8 cellular contexts compared by ENCODE assay signal in genomic region chr19:39434123-39435076, GRCh38. TPM values are rescaled to one million over a fixed set of nuclear protein-coding genes. Genes with fewer than 3 reads are reported as not detected.
DNase-seq lines count a peak whose midpoint lies in the region; ATAC-seq lines count a peak whose summit lies in the region.

No MANE protein-coding gene starts in this region.

- peak overlapping the region; percentile 93 to 98 (median 96) for H3K4me3 ChIP-seq in subcutaneous abdominal adipose tissue (ENCODE audit: low read depth in 1 of 5, low read length in 5 of 5)

- H3K4me3 Mint-ChIP-seq in activated CD4-positive, alpha-beta T cell treated with anti-CD3 and anti-CD28 coated beads for 36 hours = peak overlapping the region; percentile 99
- H3K4me3 Mint-ChIP-seq in activated T-helper 2 cell treated with anti-CD3 and anti-CD28 coated beads, Interferon-gamma antibody, Interleukin-2, Interleukin-4, amounts not matched to agents 10 μg/mL and 5 μg/mL and 100 μg/mL, durations not matched to agents 14 hours and 24 hours and 36 hours (ENCODE audit: low read depth) = peak overlapping the region; percentile 100

- H3K27ac Mint-ChIP-seq in activated CD4-positive, alpha-beta T cell treated with anti-CD3 and anti-CD28 coated beads for 36 hours = peak overlapping the region; percentile 86
- H3K27ac Mint-ChIP-seq in activated T-helper 2 cell treated with anti-CD3 and anti-CD28 coated beads, Interferon-gamma antibody, Interleukin-2, Interleukin-4, amounts not matched to agents 10 μg/mL and 5 μg/mL and 100 μg/mL, durations not matched to agents 14 hours and 24 hours and 36 hours = peak overlapping the region; percentile 99

- POLR2A ChIA-PET in activated CD4-positive, alpha-beta T cell treated with anti-CD3 and anti-CD28 coated beads for 36 hours (lab: Charles Lee) = interaction anchor here (0.7 to 1.7 kb wide), 10 partner anchors 8 to 109 kb away, joined by 3 to 50 read pairs (median 12); partner anchors contain the start of genes MED29, PAF1, SAMD4B and SUPT5H

- H3K27ac ChIP-seq in subcutaneous abdominal adipose tissue (ENCODE audit: low read depth, low read length) = peak overlapping the region; percentile 3

- H3K9me3 ChIP-seq in subcutaneous abdominal adipose tissue (ENCODE audit: control insufficient read depth in 5 of 5, low read length in 5 of 5) = no peaks in the 10 kb centered on the region

- no peaks in the 10 kb centered on the region for H3K9me3 Mint-ChIP-seq in activated CD4-positive, alpha-beta T cell treated with anti-CD3 and anti-CD28 coated beads for 36 hours (ENCODE audit: low read depth)
- no peaks in the 10 kb centered on the region for H3K9me3 Mint-ChIP-seq in activated T-helper 2 cell treated with anti-CD3 and anti-CD28 coated beads, Interferon-gamma antibody, Interleukin-2, Interleukin-4, amounts not matched to agents 10 μg/mL and 5 μg/mL and 100 μg/mL, durations not matched to agents 14 hours and 24 hours and 36 hours

- peaks cover 50% of the 10 kb centered on the region for H3K4me1 Mint-ChIP-seq in activated CD4-positive, alpha-beta T cell treated with anti-CD3 and anti-CD28 coated beads for 36 hours
- H3K4me1 Mint-ChIP-seq in activated T-helper 2 cell treated with anti-CD3 and anti-CD28 coated beads, Interferon-gamma antibody, Interleukin-2, Interleukin-4, amounts not matched to agents 10 μg/mL and 5 μg/mL and 100 μg/mL, durations not matched to agents 14 hours and 24 hours and 36 hours (ENCODE audit: low read depth) = peaks cover 41% of the 10 kb centered on the region

- peaks cover 36% of the 10 kb centered on the region for H3K36me3 Mint-ChIP-seq in activated CD4-positive, alpha-beta T cell treated with anti-CD3 and anti-CD28 coated beads for 36 hours (ENCODE audit: low read depth)
- peaks cover 51% of the 10 kb centered on the region for H3K36me3 Mint-ChIP-seq in activated T-helper 2 cell treated with anti-CD3 and anti-CD28 coated beads, Interferon-gamma antibody, Interleukin-2, Interleukin-4, amounts not matched to agents 10 μg/mL and 5 μg/mL and 100 μg/mL, durations not matched to agents 14 hours and 24 hours and 36 hours (ENCODE audit: low read depth)

- H3K9ac ChIP-seq in subcutaneous abdominal adipose tissue (ENCODE audit: low read length in 5 of 5) = peak overlapping the region in 4 of 5 donors; percentile 34 to 97 (median 82)

- H3K27me3 ChIP-seq in subcutaneous abdominal adipose tissue (ENCODE audit: control insufficient read depth in 5 of 5, insufficient read depth in 4 of 5, low read length in 5 of 5) = no peaks in the 10 kb centered on the region

- H3K36me3 ChIP-seq in subcutaneous abdominal adipose tissue (ENCODE audit: control insufficient read depth in 5 of 5, insufficient read depth in 5 of 5, low read length in 5 of 5) = peaks cover 0 to 30% (median 24%) of the 10 kb centered on the region in 5 donors

- H3K4me1 ChIP-seq in subcutaneous abdominal adipose tissue (ENCODE audit: control insufficient read depth in 5 of 5, insufficient read depth in 5 of 5, low read length in 5 of 5) = peaks cover 6 to 40% (median 28%) of the 10 kb centered on the region in 5 donors

- intact Hi-C loops in activated CD4-positive, alpha-beta T cell treated with anti-CD3 and anti-CD28 coated beads for 36 hours (cut with DNase I, micrococcal nuclease) = loop anchor here (1.0 to 5.0 kb wide), 3 partner anchors 22 to 92 kb away; partner anchors contain the start of genes PLEKHG2 (in 1 of the 2) and SAMD4B (in 1 of the 2)
- intact Hi-C loops in activated T-helper 2 cell treated with anti-CD3 and anti-CD28 coated beads, Interferon-gamma antibody, Interleukin-2, Interleukin-4, amounts not matched to agents 10 μg/mL and 5 μg/mL and 100 μg/mL, durations not matched to agents 14 hours and 24 hours and 36 hours (cut with micrococcal nuclease) = no loop called here

- DNase-seq in activated CD4-positive, alpha-beta T cell treated with anti-CD3 and anti-CD28 coated beads for 36 hours = no peak
- DNase-seq in activated CD4-positive, alpha-beta T cell treated with anti-CD3 and anti-CD28 coated beads for 4 hours = no peak
- no peak for DNase-seq in activated T-helper 2 cell treated with anti-CD3 and anti-CD28 coated beads, Interferon-gamma antibody, Interleukin-2, Interleukin-4, amounts not matched to agents 10 μg/mL and 5 μg/mL and 100 μg/mL, durations not matched to agents 14 hours and 24 hours and 36 hours (ENCODE audit: low spot score)
- peak; percentile 24 for DNase-seq in iris pigment epithelial cell (ENCODE audit: low read depth)
- DNase-seq in medulla oblongata (ENCODE audit: extremely low spot score) = no peak
- DNase-seq in amygdala (lab: John Stamatoyannopoulos, UW) = no peak

- no peaks in the 10 kb centered on the region for H3K27me3 Mint-ChIP-seq in activated CD4-positive, alpha-beta T cell treated with anti-CD3 and anti-CD28 coated beads for 36 hours
- H3K27me3 Mint-ChIP-seq in activated T-helper 2 cell treated with anti-CD3 and anti-CD28 coated beads, Interferon-gamma antibody, Interleukin-2, Interleukin-4, amounts not matched to agents 10 μg/mL and 5 μg/mL and 100 μg/mL, durations not matched to agents 14 hours and 24 hours and 36 hours (ENCODE audit: low read depth) = no peaks in the 10 kb centered on the region

- ATAC-seq in activated CD4-positive, alpha-beta T cell treated with anti-CD3 and anti-CD28 coated beads for 36 hours = no peak
- no peak for ATAC-seq in HG03135 (IDR thresholded peaks at IDR 0.05; ENCODE audit: unreplicated experiment)

- CTCF ChIA-PET in activated CD4-positive, alpha-beta T cell treated with anti-CD3 and anti-CD28 coated beads for 36 hours (lab: Charles Lee) = interaction anchor here (1.1 to 2.9 kb wide), 8 partner anchors 8 to 43 kb away, joined by 3 to 13 read pairs (median 8); partner anchors contain the start of genes MED29, PAF1, PLEKHG2 and SUPT5H

RNA-seq across cellular contexts. Expression of gene RPS16, which starts 1.3 kb away (rescaled TPM):
- total RNA-seq in activated CD4-positive, alpha-beta T cell treated with anti-CD3 and anti-CD28 coated beads for 36 hours = 1,000 to 10,000 TPM; 3,146 to 3,331 TPM
- total RNA-seq in activated T-helper 2 cell treated with anti-CD3 and anti-CD28 coated beads, Interferon-gamma antibody, Interleukin-2, Interleukin-4, amounts not matched to agents 10 μg/mL and 5 μg/mL and 100 μg/mL, durations not matched to agents 14 hours and 24 hours and 36 hours = 2,627 and 2,674 TPM in 2 replicates

RNA-seq across cellular contexts. Expression of gene SUPT5H, which starts 11.0 kb away (rescaled TPM):
- total RNA-seq in activated CD4-positive, alpha-beta T cell treated with anti-CD3 and anti-CD28 coated beads for 36 hours = 100 to 1,000 TPM; 157 to 165 TPM
- 163 and 169 TPM in 2 replicates for total RNA-seq in activated T-helper 2 cell treated with anti-CD3 and anti-CD28 coated beads, Interferon-gamma antibody, Interleukin-2, Interleukin-4, amounts not matched to agents 10 μg/mL and 5 μg/mL and 100 μg/mL, durations not matched to agents 14 hours and 24 hours and 36 hours

RNA-seq across cellular contexts. Expression of gene PLEKHG2, which starts 21.9 kb away (rescaled TPM):
- total RNA-seq in activated CD4-positive, alpha-beta T cell treated with anti-CD3 and anti-CD28 coated beads for 36 hours = 10 to 100 TPM; 46.0 to 65.5 TPM
- 49.8 and 50.7 TPM in 2 replicates for total RNA-seq in activated T-helper 2 cell treated with anti-CD3 and anti-CD28 coated beads, Interferon-gamma antibody, Interleukin-2, Interleukin-4, amounts not matched to agents 10 μg/mL and 5 μg/mL and 100 μg/mL, durations not matched to agents 14 hours and 24 hours and 36 hours

RNA-seq across cellular contexts. Expression of gene ZFP36, which starts 27.8 kb away (rescaled TPM):
- 10 to 100 TPM; 69.1 to 69.3 TPM for total RNA-seq in activated CD4-positive, alpha-beta T cell treated with anti-CD3 and anti-CD28 coated beads for 36 hours
- total RNA-seq in activated T-helper 2 cell treated with anti-CD3 and anti-CD28 coated beads, Interferon-gamma antibody, Interleukin-2, Interleukin-4, amounts not matched to agents 10 μg/mL and 5 μg/mL and 100 μg/mL, durations not matched to agents 14 hours and 24 hours and 36 hours = 45.4 and 46.9 TPM in 2 replicates

RNA-seq across cellular contexts. Expression of gene MED29, which starts 43.2 kb away (rescaled TPM):
- 10 to 100 TPM; 24.0 to 34.6 TPM for total RNA-seq in activated CD4-positive, alpha-beta T cell treated with anti-CD3 and anti-CD28 coated beads for 36 hours
- 32.3 and 34.7 TPM in 2 replicates for total RNA-seq in activated T-helper 2 cell treated with anti-CD3 and anti-CD28 coated beads, Interferon-gamma antibody, Interleukin-2, Interleukin-4, amounts not matched to agents 10 μg/mL and 5 μg/mL and 100 μg/mL, durations not matched to agents 14 hours and 24 hours and 36 hours
